In genomic region chr18:8095947-8096570, GRCh38 we compare ENCODE assay signal across 19 cellular contexts.
A peak's percentile ranks its signal among the peaks of the same experiment; 100 is the strongest.
DNase-seq lines count a peak whose midpoint lies in the region; ATAC-seq and TF ChIP-seq lines count a peak whose summit lies in the region.
"Had no signal": no experiment of that assay in that cellular context is flagged by ENCODE, and none has a peak within 500 bp of the region (broad histone marks: within the 10 kb centered on the region; RNA-seq: fewer than 3 reads in every experiment).

No MANE protein-coding gene starts in this region.

- intact Hi-C loops in activated CD4-positive, alpha-beta T cell treated with anti-CD3 and anti-CD28 coated beads, Interleukin-2, amount 10 ng/mL, durations not matched to agents 24 days and 14 days (cut with micrococcal nuclease) = no loop called here
- intact Hi-C loops in natural killer cell (cut with micrococcal nuclease) (no loop called here), upper lobe of right lung (cut with DNase I) (no loop called here)

- no peaks in the 10 kb centered on the region for H3K36me3 ChIP-seq in upper lobe of right lung

- H3K27ac ChIP-seq in upper lobe of right lung = no peak overlapping the region
- H3K27ac ChIP-seq: 22Rv1, A549, C4-2B, HL-60 had no signal

- no peaks in the 10 kb centered on the region for H3K27me3 Mint-ChIP-seq in activated CD4-positive, alpha-beta T cell treated with anti-CD3 and anti-CD28 coated beads, Interleukin-2, amount 10 ng/mL, durations not matched to agents 24 days and 14 days
- H3K27me3 Mint-ChIP-seq in natural killer cell (ENCODE audit: low read depth in 2 of 2) = no peaks in the 10 kb centered on the region
- no peaks in the 10 kb centered on the region for H3K27me3 Mint-ChIP-seq in natural killer cell treated with Interleukin-12 subunit alpha and Interleukin-12 subunit beta and Interleukin-15 and Interleukin-18, amount 100 ng/mL, for 72 hours
- H3K27me3 Mint-ChIP-seq: CD4-positive, alpha-beta T cell had no signal

- no peak for TF ChIP-seq CTCF in natural killer cell (IDR thresholded peaks at IDR 0.05)
- no peak for TF ChIP-seq CTCF in upper lobe of right lung (IDR thresholded peaks at IDR 0.05)

- H3K27me3 ChIP-seq in upper lobe of right lung = no peaks in the 10 kb centered on the region

- no peaks in the 10 kb centered on the region for H3K9me3 ChIP-seq in upper lobe of right lung
- H3K9me3 ChIP-seq: A549, Caco-2 had no signal

- no peak overlapping the region for H3K4me3 ChIP-seq in upper lobe of right lung
- H3K4me3 ChIP-seq: A549, GM23338 had no signal

- ATAC-seq in natural killer cell (peak in 2 of 3 donors; percentile 39 to 53), upper lobe of right lung (peak; percentile 91), left lobe of liver (no peak)
- ATAC-seq in natural killer cell treated with Interleukin-12 subunit alpha and Interleukin-12 subunit beta and Interleukin-15 and Interleukin-18, amount 100 ng/mL, for 72 hours = no peak
- ATAC-seq: A549, GM23338 had no signal

- no peaks in the 10 kb centered on the region for H3K9me3 Mint-ChIP-seq in activated CD4-positive, alpha-beta T cell treated with anti-CD3 and anti-CD28 coated beads, Interleukin-2, amount 10 ng/mL, durations not matched to agents 24 days and 14 days
- H3K9me3 Mint-ChIP-seq in natural killer cell = no peaks in the 10 kb centered on the region
- no peaks in the 10 kb centered on the region for H3K9me3 Mint-ChIP-seq in natural killer cell treated with Interleukin-12 subunit alpha and Interleukin-12 subunit beta and Interleukin-15 and Interleukin-18, amount 100 ng/mL, for 72 hours
- H3K9me3 Mint-ChIP-seq: CD4-positive, alpha-beta T cell; GM23338 had no signal

- no peaks in the 10 kb centered on the region for H3K4me1 Mint-ChIP-seq in activated CD4-positive, alpha-beta T cell treated with anti-CD3 and anti-CD28 coated beads, Interleukin-2, amount 10 ng/mL, durations not matched to agents 24 days and 14 days
- peaks cover 0 to 4% of the 10 kb centered on the region in 2 donors for H3K4me1 Mint-ChIP-seq in natural killer cell
- no peaks in the 10 kb centered on the region for H3K4me1 Mint-ChIP-seq in natural killer cell treated with Interleukin-12 subunit alpha and Interleukin-12 subunit beta and Interleukin-15 and Interleukin-18, amount 100 ng/mL, for 72 hours (ENCODE audit: low read depth in 2 of 2)
- H3K4me1 Mint-ChIP-seq: GM23338 had no signal

- no peaks in the 10 kb centered on the region for H3K36me3 Mint-ChIP-seq in activated CD4-positive, alpha-beta T cell treated with anti-CD3 and anti-CD28 coated beads, Interleukin-2, amount 10 ng/mL, durations not matched to agents 24 days and 14 days (ENCODE audit: low read depth)
- H3K36me3 Mint-ChIP-seq in natural killer cell = peaks cover 6% of the 10 kb centered on the region
- H3K36me3 Mint-ChIP-seq in natural killer cell treated with Interleukin-12 subunit alpha and Interleukin-12 subunit beta and Interleukin-15 and Interleukin-18, amount 100 ng/mL, for 72 hours = no peaks in the 10 kb centered on the region

- H3K4me1 ChIP-seq in upper lobe of right lung = peaks cover 4% of the 10 kb centered on the region
- H3K4me1 ChIP-seq: A549, Caco-2 had no signal

- DNase-seq in activated CD4-positive, alpha-beta T cell treated with anti-CD3 and anti-CD28 coated beads, Interleukin-2, amount 10 ng/mL, durations not matched to agents 24 days and 14 days = peak; percentile 48
- DNase-seq in activated CD4-positive, alpha-beta T cell treated with anti-CD3 and anti-CD28 coated beads, Interleukin-2, amount 50 U/mL, for 1 hour = no peak
- no peak for DNase-seq in natural killer cell
- no peak for DNase-seq in natural killer cell treated with Interleukin-12 subunit alpha and Interleukin-12 subunit beta and Interleukin-15 and Interleukin-18, amount 100 ng/mL, for 72 hours (ENCODE audit: low spot score)
- DNase-seq in upper lobe of right lung = no peak
- no peak for DNase-seq in left lobe of liver (ENCODE audit: low spot score)
- DNase-seq in DMS 273 (lab: John Stamatoyannopoulos, UW; ENCODE audit: unreplicated experiment) = no peak
- DNase-seq: AML-193; Caco-2; CD4-positive, alpha-beta T cell; DMS153; DMS79; GDM1; HCEC 1CT had no signal

- H3K27ac Mint-ChIP-seq in activated CD4-positive, alpha-beta T cell treated with anti-CD3 and anti-CD28 coated beads, Interleukin-2, amount 10 ng/mL, durations not matched to agents 24 days and 14 days = no peak overlapping the region
- H3K27ac Mint-ChIP-seq in natural killer cell = no peak overlapping the region
- H3K27ac Mint-ChIP-seq in natural killer cell treated with Interleukin-12 subunit alpha and Interleukin-12 subunit beta and Interleukin-15 and Interleukin-18, amount 100 ng/mL, for 72 hours = no peak overlapping the region
- H3K27ac Mint-ChIP-seq: CD4-positive, alpha-beta T cell; GM23338 had no signal

- no peak overlapping the region for H3K4me3 Mint-ChIP-seq in activated CD4-positive, alpha-beta T cell treated with anti-CD3 and anti-CD28 coated beads, Interleukin-2, amount 10 ng/mL, durations not matched to agents 24 days and 14 days
- H3K4me3 Mint-ChIP-seq in natural killer cell = no peak overlapping the region
- H3K4me3 Mint-ChIP-seq in natural killer cell treated with Interleukin-12 subunit alpha and Interleukin-12 subunit beta and Interleukin-15 and Interleukin-18, amount 100 ng/mL, for 72 hours = no peak overlapping the region
- H3K4me3 Mint-ChIP-seq: CD4-positive, alpha-beta T cell; GM23338 had no signal

Comparison
In these comparisons a context has a peak if more than half of its experiments do, and no peak if none do; other contexts are left out.
1. ATAC-seq: peak in natural killer cell (2 of 3) and upper lobe of right lung (single experiment); none in natural killer cell treated with Interleukin-12 subunit alpha and Interleukin-12 subunit beta and Interleukin-15 and Interleukin-18, amount 100 ng/mL, for 72 hours (0 of 2) and left lobe of liver (single experiment).